ENCODE assay signal across 22 cellular contexts in genomic region chr7:90430614-90431445, GRCh38. TPM values are rescaled to one million over a fixed set of nuclear protein-coding genes. Genes with fewer than 3 reads are reported as not detected.
"Had no signal": no experiment of that assay in that cellular context is flagged by ENCODE, and none has a peak within 500 bp of the region (broad histone marks: within the 10 kb centered on the region; RNA-seq: fewer than 3 reads in every experiment).

No MANE protein-coding gene starts in this region.

- H3K27ac ChIP-seq: breast epithelium, suprapubic skin, upper lobe of left lung had no signal

- H3K4me1 Mint-ChIP-seq: activated naive CD8-positive, alpha-beta T cell treated with anti-CD3 and anti-CD28 coated beads, Interleukin-2, amount 10 ng/mL, durations not matched to agents 7 days and 5 days; endodermal cell had no signal

- H3K36me3 Mint-ChIP-seq: natural killer cell treated with Interleukin-12 subunit alpha and Interleukin-12 subunit beta and Interleukin-15 and Interleukin-18, amount 100 ng/mL, for 72 hours had no signal

- H3K27me3 ChIP-seq: breast epithelium, suprapubic skin, upper lobe of left lung had no signal

- ATAC-seq: left lobe of liver; mucosa of descending colon; sciatic nerve; stimulated activated naive CD8-positive, alpha-beta T cell treated with anti-CD3 and anti-CD28 coated beads, Interleukin-15, Interleukin-2, amounts not matched to agents 100 U/mL and 50 U/mL, for 24 hours had no signal

- H3K4me3 Mint-ChIP-seq: activated naive CD8-positive, alpha-beta T cell treated with anti-CD3 and anti-CD28 coated beads, Interleukin-2, amount 10 ng/mL, durations not matched to agents 7 days and 5 days; endodermal cell; natural killer cell treated with Interleukin-12 subunit alpha and Interleukin-12 subunit beta and Interleukin-15 and Interleukin-18, amount 100 ng/mL, for 72 hours had no signal

- H3K9me3 ChIP-seq: suprapubic skin had no signal

- H3K4me3 ChIP-seq: breast epithelium, mucosa of descending colon, suprapubic skin, upper lobe of left lung had no signal

- H3K36me3 ChIP-seq: breast epithelium, suprapubic skin, upper lobe of left lung had no signal

- DNase-seq: activated CD4-positive, alpha-beta T cell treated with anti-CD3 and anti-CD28 coated beads, Interleukin-2, amount 50 U/mL, for 48 hours; activated CD4-positive, CD25-positive, alpha-beta regulatory T cell treated with anti-CD3 and anti-CD28 coated beads, Interleukin-2, amount 50 U/mL, for 72 hours; activated gamma-delta T cell treated with Interleukin-2 at 50 U/mL for 16 hours; activated naive CD8-positive, alpha-beta T cell treated with anti-CD3 and anti-CD28 coated beads, Interleukin-2, amount 10 ng/mL, durations not matched to agents 7 days and 5 days; activated T-cell treated with anti-CD3 and anti-CD28 coated beads, Interleukin-2, amount 50 U/mL, for 48 hours; aorta; endodermal cell; mammary epithelial cell; mucosa of descending colon; stimulated activated CD4-positive, alpha-beta T cell treated with anti-CD3 and anti-CD28 coated beads, Interleukin-12 subunit alpha, Interleukin-12 subunit beta, amount 100 ng/mL, for 4 hours; stimulated activated naive CD8-positive, alpha-beta T cell treated with anti-CD3 and anti-CD28 coated beads, Interleukin-15, Interleukin-2, amounts not matched to agents 100 U/mL and 50 U/mL, for 24 hours; upper lobe of left lung had no signal

- H3K27ac Mint-ChIP-seq: activated naive CD8-positive, alpha-beta T cell treated with anti-CD3 and anti-CD28 coated beads, Interleukin-2, amount 10 ng/mL, durations not matched to agents 7 days and 5 days; endodermal cell; natural killer cell treated with Interleukin-12 subunit alpha and Interleukin-12 subunit beta and Interleukin-15 and Interleukin-18, amount 100 ng/mL, for 72 hours had no signal

- H3K4me1 ChIP-seq: breast epithelium, suprapubic skin, upper lobe of left lung had no signal

RNA-seq across cellular contexts. Expression of gene PTTG1IP2, which starts 38.6 kb away (rescaled TPM):
- total RNA-seq: activated naive CD8-positive, alpha-beta T cell treated with anti-CD3 and anti-CD28 coated beads, Interleukin-2, amount 10 ng/mL, durations not matched to agents 7 days and 5 days; aorta; breast epithelium; cerebellum; dermis microvascular lymphatic vessel endothelial cell; endodermal cell; left lobe of liver; mammary epithelial cell; mucosa of descending colon; natural killer cell treated with Interleukin-12 subunit alpha and Interleukin-12 subunit beta and Interleukin-15 and Interleukin-18, amount 100 ng/mL, for 72 hours; omental fat pad; pulmonary artery endothelial cell; sciatic nerve; suprapubic skin; upper lobe of left lung had no signal
- polyA plus RNA-seq: aorta, esophagus, mammary epithelial cell had no signal
